In genomic region chr13:52079891-52080290, GRCh38 we compare ENCODE assay signal across 2 cellular contexts. TPM values are rescaled to one million over a fixed set of nuclear protein-coding genes. Genes with fewer than 3 reads are reported as not detected.
"Had no signal": no experiment of that assay in that cellular context is flagged by ENCODE, and none has a peak within 500 bp of the region (broad histone marks: within the 10 kb centered on the region; RNA-seq: fewer than 3 reads in every experiment).

No MANE protein-coding gene starts in this region.

RNA-seq across cellular contexts. Expression of gene NEK5, which starts 49.0 kb away (rescaled TPM):
- total RNA-seq: G401, GM12878 had no signal
